22 cellular contexts compared by ENCODE assay signal in the genomic region with DNA sequence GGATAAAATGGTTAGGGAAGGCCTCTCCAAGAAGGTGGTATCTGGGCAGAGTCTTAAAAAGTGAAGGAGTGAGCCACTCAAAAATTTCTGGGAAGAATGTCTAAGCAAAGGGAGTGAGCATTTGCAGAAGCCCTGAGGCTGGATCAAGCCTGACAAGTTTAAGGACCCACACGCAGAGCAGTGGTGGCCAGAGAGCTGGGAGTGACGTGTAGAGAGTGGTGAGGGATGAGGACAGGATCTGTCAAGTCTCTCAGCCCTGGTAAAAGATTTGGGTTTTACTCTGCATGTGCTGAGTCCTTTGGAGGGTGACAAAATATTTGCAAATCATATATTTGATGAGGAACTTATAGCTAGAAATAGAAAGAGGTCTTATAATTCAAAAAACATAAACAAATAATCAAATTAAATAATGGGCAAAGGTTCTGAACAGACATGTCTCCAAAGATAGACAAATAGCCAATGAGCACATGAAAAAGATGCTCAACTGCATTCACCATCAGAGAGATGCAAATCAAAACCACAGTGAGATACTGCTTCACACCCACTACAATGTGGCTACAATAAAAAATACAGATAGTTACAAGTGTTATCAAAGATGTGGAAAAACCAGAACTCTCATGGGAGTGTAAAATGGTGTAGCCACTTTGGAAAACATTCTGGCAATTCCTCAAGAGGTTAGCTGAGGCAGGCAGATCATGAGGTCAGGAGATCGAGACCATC.
DNase-seq lines count a peak whose midpoint lies in the region; ATAC-seq and TF ChIP-seq lines count a peak whose summit lies in the region.
"Had no signal": no experiment of that assay in that cellular context is flagged by ENCODE, and none has a peak within 500 bp of the region (broad histone marks: within the 10 kb centered on the region; RNA-seq: fewer than 3 reads in every experiment).

No MANE protein-coding gene starts in this region.

- H3K4me1 Mint-ChIP-seq in natural killer cell, result peaks cover 87 to 91% of the 10 kb centered on the region in 2 donors
- H3K4me1 Mint-ChIP-seq in natural killer cell treated with Interleukin-12 subunit alpha and Interleukin-12 subunit beta and Interleukin-15 and Interleukin-18, amount 100 ng/mL, for 72 hours (ENCODE audit: low read depth in 2 of 2), result peaks cover 65 to 66% of the 10 kb centered on the region in 2 donors
- H3K4me1 Mint-ChIP-seq in effector memory CD8-positive, alpha-beta T cell (ENCODE audit: low read depth in 2 of 2), result peaks cover 25 to 47% of the 10 kb centered on the region in 2 donors

- H3K36me3 ChIP-seq in psoas muscle (ENCODE audit: insufficient read depth in 1 of 2, low read depth in 1 of 2), result peaks cover 12 to 80% of the 10 kb centered on the region in 2 donors

- no peaks in the 10 kb centered on the region for H3K9me3 Mint-ChIP-seq in natural killer cell
- no peaks in the 10 kb centered on the region for H3K9me3 Mint-ChIP-seq in natural killer cell treated with Interleukin-12 subunit alpha and Interleukin-12 subunit beta and Interleukin-15 and Interleukin-18, amount 100 ng/mL, for 72 hours
- peaks cover 2 to 6% of the 10 kb centered on the region in 2 donors for H3K9me3 Mint-ChIP-seq in effector memory CD8-positive, alpha-beta T cell

- no peaks in the 10 kb centered on the region for H3K27me3 ChIP-seq in psoas muscle (ENCODE audit: insufficient read depth in 3 of 3, low read length in 2 of 3)

- no peaks in the 10 kb centered on the region for H3K36me3 Mint-ChIP-seq in natural killer cell
- H3K36me3 Mint-ChIP-seq in natural killer cell treated with Interleukin-12 subunit alpha and Interleukin-12 subunit beta and Interleukin-15 and Interleukin-18, amount 100 ng/mL, for 72 hours, result peaks cover 5% of the 10 kb centered on the region
- peaks cover 13% of the 10 kb centered on the region for H3K36me3 Mint-ChIP-seq in effector memory CD8-positive, alpha-beta T cell (ENCODE audit: insufficient read depth)

- no peak for TF ChIP-seq CTCF in natural killer cell (IDR thresholded peaks at IDR 0.05)
- no peak for TF ChIP-seq CTCF in psoas muscle (IDR thresholded peaks at IDR 0.05)

- peaks cover 4% of the 10 kb centered on the region for H3K9me3 ChIP-seq in psoas muscle

- H3K4me1 ChIP-seq in psoas muscle, result peaks cover 51% of the 10 kb centered on the region

- no peak overlapping the region for H3K4me3 ChIP-seq in psoas muscle

- peak overlapping the region; percentile 99 for H3K27ac ChIP-seq in psoas muscle
- no peak overlapping the region for H3K27ac ChIP-seq in substantia nigra (ENCODE audit: low read depth, low read length, poor library complexity, severe bottlenecking)
- H3K27ac ChIP-seq: C4-2B had no signal

- peak overlapping the region; percentile 66 for H3K4me3 Mint-ChIP-seq in natural killer cell
- H3K4me3 Mint-ChIP-seq in natural killer cell treated with Interleukin-12 subunit alpha and Interleukin-12 subunit beta and Interleukin-15 and Interleukin-18, amount 100 ng/mL, for 72 hours, result no peak overlapping the region
- H3K4me3 Mint-ChIP-seq in effector memory CD8-positive, alpha-beta T cell, result peak overlapping the region in 1 of 2 donors; percentile 1

- ATAC-seq in natural killer cell (peak in 2 of 3 donors; percentile 19 to 51), psoas muscle (no peak), GM21390 (IDR thresholded peaks at IDR 0.05; ENCODE audit: unreplicated experiment) (no peak), GM19035 (IDR thresholded peaks at IDR 0.05; ENCODE audit: unreplicated experiment) (no peak)
- no peak for ATAC-seq in natural killer cell treated with Interleukin-12 subunit alpha and Interleukin-12 subunit beta and Interleukin-15 and Interleukin-18, amount 100 ng/mL, for 72 hours
- peak; percentile 43 for ATAC-seq in effector memory CD8-positive, alpha-beta T cell (replicated peaks)
- ATAC-seq: HCT116, HepG2, Right ventricle myocardium inferior had no signal

- DNase-seq in natural killer cell (no peak), psoas muscle (peak in 1 of 2 donors; percentile 14), substantia nigra (lab: John Stamatoyannopoulos, UW) (no peak)
- DNase-seq in natural killer cell treated with Interleukin-12 subunit alpha and Interleukin-12 subunit beta and Interleukin-15 and Interleukin-18, amount 100 ng/mL, for 72 hours (ENCODE audit: low spot score), result no peak
- DNase-seq in effector memory CD8-positive, alpha-beta T cell, result no peak
- DNase-seq: ACHN, COR-L47, GDM1, GOT3, KG1, NCI-H1417, NCI-H187, NCI-H2107, NCI-H2227 treated with DMSO at 0.1 percent for 48 hours, NCI-H510A treated with DMSO at 0.1 percent for 48 hours, NCI-H774 had no signal

- intact Hi-C loops in natural killer cell (cut with micrococcal nuclease) (no loop called here), psoas muscle (cut with DNase I) (no loop called here)

- H3K27ac Mint-ChIP-seq in natural killer cell, result peak overlapping the region; percentile 85 to 87
- peak overlapping the region in 1 of 2 donors; percentile 46 for H3K27ac Mint-ChIP-seq in natural killer cell treated with Interleukin-12 subunit alpha and Interleukin-12 subunit beta and Interleukin-15 and Interleukin-18, amount 100 ng/mL, for 72 hours
- H3K27ac Mint-ChIP-seq in effector memory CD8-positive, alpha-beta T cell, result peak overlapping the region in 1 of 2 donors; percentile 69

- H3K27me3 Mint-ChIP-seq in natural killer cell (ENCODE audit: low read depth in 2 of 2), result no peaks in the 10 kb centered on the region
- no peaks in the 10 kb centered on the region for H3K27me3 Mint-ChIP-seq in natural killer cell treated with Interleukin-12 subunit alpha and Interleukin-12 subunit beta and Interleukin-15 and Interleukin-18, amount 100 ng/mL, for 72 hours
- no peaks in the 10 kb centered on the region for H3K27me3 Mint-ChIP-seq in effector memory CD8-positive, alpha-beta T cell

- WGBS in psoas muscle, 3 donors, result 87 to 96% (median 96%) methylated on average over 3 of the region's 3 CpGs

Comparison
In these comparisons a context has a peak if more than half of its experiments do, and no peak if none do; other contexts are left out.
1. ATAC-seq: peak in natural killer cell (2 of 3) and effector memory CD8-positive, alpha-beta T cell (single experiment); none in natural killer cell treated with Interleukin-12 subunit alpha and Interleukin-12 subunit beta and Interleukin-15 and Interleukin-18, amount 100 ng/mL, for 72 hours (0 of 2), psoas muscle (0 of 4), GM21390 (single experiment) and GM19035 (single experiment).